Comparison of ENCODE assay signal across 9 cellular contexts in the genomic region with DNA sequence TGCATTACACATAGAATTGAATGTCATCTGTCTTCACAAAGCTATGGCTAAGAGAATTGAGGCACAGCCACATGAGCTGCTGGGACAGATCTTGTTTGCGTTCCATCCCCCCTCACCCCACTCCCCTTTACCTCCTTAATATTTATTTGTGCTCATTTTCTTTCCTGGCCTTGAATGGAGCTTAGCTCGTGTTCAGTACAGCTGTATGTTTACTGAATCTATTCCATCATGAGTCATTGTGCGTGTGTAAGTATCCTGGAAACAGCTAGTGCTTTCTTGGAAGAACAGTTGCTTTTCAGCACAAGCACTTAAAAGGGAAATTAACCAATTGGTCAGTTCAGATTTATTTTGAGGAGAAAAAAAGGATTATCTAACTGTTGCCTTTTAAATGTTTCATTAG. TPM values are rescaled to one million over a fixed set of nuclear protein-coding genes. Genes with fewer than 3 reads are reported as not detected.
DNase-seq lines count a peak whose midpoint lies in the region; ATAC-seq and TF ChIP-seq lines count a peak whose summit lies in the region.
"Had no signal": no experiment of that assay in that cellular context is flagged by ENCODE, and none has a peak within 500 bp of the region (broad histone marks: within the 10 kb centered on the region; RNA-seq: fewer than 3 reads in every experiment).

No MANE protein-coding gene starts in this region.

- peak; percentile 57 for DNase-seq in NCI-H1436 (lab: John Stamatoyannopoulos, UW)
- DNase-seq in RWPE1 (ENCODE audit: low spot score) = peak; percentile 17
- no peak for DNase-seq in glutamatergic neuron
- peak in 3 of 49 donors; percentile 17 to 31 (median 28) for DNase-seq in substantia nigra (lab: John Stamatoyannopoulos, UW)
- no peak for DNase-seq in stimulated activated CD4-positive, alpha-beta T cell treated with anti-CD3 and anti-CD28 coated beads, Interleukin-4, amount 100 ng/mL, for 1 hour
- no peak for DNase-seq in iPS-NIHi11 (ENCODE audit: low spot score)
- DNase-seq: activated T-cell treated with anti-CD3 and anti-CD28 coated beads, Interleukin-2, amount 50 U/mL, for 48 hours had no signal

- CTCF ChIA-PET in RWPE1 (lab: Yijun Ruan, JAX) = no interaction called here

- H3K36me3 Mint-ChIP-seq in glutamatergic neuron (ENCODE audit: unreplicated experiment) = peaks cover 7% of the 10 kb centered on the region

- peaks cover 10% of the 10 kb centered on the region for H3K9me3 Mint-ChIP-seq in glutamatergic neuron (ENCODE audit: unreplicated experiment)

- peaks cover 3% of the 10 kb centered on the region for H3K27me3 Mint-ChIP-seq in glutamatergic neuron (ENCODE audit: unreplicated experiment)

- TF ChIP-seq CTCF in RWPE1 (conservative IDR thresholded peaks at IDR 0.05; ENCODE audit: low read depth) (no peak), glutamatergic neuron (IDR thresholded peaks at IDR 0.05; ENCODE audit: partially characterized antibody, unreplicated experiment) (no peak)

- POLR2A ChIA-PET in RWPE1 (lab: Yijun Ruan, JAX; ENCODE audit: low non-redundant PET) = no interaction called here

- H3K27ac ChIP-seq in RWPE1 = no peak overlapping the region
- peak overlapping the region; percentile 50 for H3K27ac ChIP-seq in substantia nigra (ENCODE audit: low read depth, low read length, poor library complexity, severe bottlenecking)

- peak overlapping the region; percentile 57 for H3K4me3 Mint-ChIP-seq in glutamatergic neuron (ENCODE audit: unreplicated experiment)

- H3K4me1 Mint-ChIP-seq in glutamatergic neuron (ENCODE audit: low read depth, unreplicated experiment) = peaks cover 84% of the 10 kb centered on the region

- H3K27ac Mint-ChIP-seq in glutamatergic neuron (ENCODE audit: unreplicated experiment) = peak overlapping the region; percentile 82

- no peak for ATAC-seq in HG03442 (IDR thresholded peaks at IDR 0.05; ENCODE audit: unreplicated experiment)

RNA-seq across cellular contexts. Expression of a gene that starts 14.7 kb away (rescaled TPM):
- 68.4 TPM for total RNA-seq in glutamatergic neuron (ENCODE audit: unreplicated experiment)
- total RNA-seq: OCI-LY7 had no signal

Comparison
In these comparisons a context has a peak if more than half of its experiments do, and no peak if none do; other contexts are left out.
1. DNase-seq: peak in NCI-H1436 (single experiment) and RWPE1 (single experiment); none in glutamatergic neuron (single experiment), stimulated activated CD4-positive, alpha-beta T cell treated with anti-CD3 and anti-CD28 coated beads, Interleukin-4, amount 100 ng/mL, for 1 hour (single experiment) and iPS-NIHi11 (single experiment).